In genomic region chrX:15607067-15607466, GRCh38 we compare ENCODE assay signal across 25 cellular contexts. TPM values are rescaled to one million over a fixed set of nuclear protein-coding genes. Genes with fewer than 3 reads are reported as not detected.
"Had no signal": no experiment of that assay in that cellular context is flagged by ENCODE, and none has a peak within 500 bp of the region (broad histone marks: within the 10 kb centered on the region; RNA-seq: fewer than 3 reads in every experiment).

No MANE protein-coding gene starts in this region.

- H3K9me3 ChIP-seq: spleen, thoracic aorta, upper lobe of right lung had no signal

- DNase-seq: activated B cell treated with CpG ODN at 0.5 μM for 24 hours; activated CD4-positive, alpha-beta T cell treated with anti-CD3 and anti-CD28 coated beads for 36 hours; activated CD4-positive, alpha-beta T cell treated with anti-CD3 and anti-CD28 coated beads, Interleukin-2, amount 50 U/mL, for 4 hours; activated CD8-positive, alpha-beta memory T cell treated with anti-CD3 and anti-CD28 coated beads for 24 hours; activated CD8-positive, alpha-beta memory T cell treated with anti-CD3 and anti-CD28 coated beads, Interleukin-2, amount 50 U/mL, for 4 hours; activated T-cell treated with anti-CD3 and anti-CD28 coated beads, Interleukin-2, amount 50 U/mL, for 24 hours; aorta; central memory CD4-positive, alpha-beta T cell; effector memory CD4-positive, alpha-beta T cell; foreskin melanocyte; islet precursor cell; nucleus accumbens; spleen; stimulated activated CD4-positive, alpha-beta T cell treated with anti-CD3 and anti-CD28 coated beads, Interleukin-4, amount 100 ng/mL, for 1 hour; stimulated activated naive CD4-positive, alpha-beta T cell; T1000; upper lobe of right lung had no signal

- H3K36me3 ChIP-seq: spleen, thoracic aorta, upper lobe of right lung had no signal

- H3K4me3 ChIP-seq: spleen, thoracic aorta, upper lobe of right lung had no signal

- H3K4me1 ChIP-seq: parathyroid adenoma, spleen, upper lobe of right lung had no signal

- H3K27me3 ChIP-seq: upper lobe of right lung had no signal

- H3K27ac ChIP-seq: parathyroid adenoma, spleen, thoracic aorta, upper lobe of right lung had no signal

- H3K9ac ChIP-seq: parathyroid adenoma had no signal

- ATAC-seq: activated CD4-positive, alpha-beta T cell treated with anti-CD3 and anti-CD28 coated beads for 36 hours; activated naive CD4-positive, alpha-beta T cell treated with anti-CD3 and anti-CD28 coated beads, Interleukin-2, amount 50 U/mL, for 72 hours; activated T-helper 17 cell treated with anti-CD3 and anti-CD28 coated beads, Interleukin-2, amount 50 U/mL, for 72 hours; left lobe of liver; natural killer cell treated with Interleukin-12 subunit alpha and Interleukin-12 subunit beta and Interleukin-15 and Interleukin-18, amount 100 ng/mL, for 72 hours; upper lobe of right lung had no signal

- H2AFZ ChIP-seq: parathyroid adenoma had no signal

- H3K79me2 ChIP-seq: parathyroid adenoma had no signal

RNA-seq across cellular contexts. Expression of gene ACE2, which starts 6.3 kb away (rescaled TPM):
- total RNA-seq: activated B cell treated with CpG ODN at 0.5 μM for 24 hours; activated CD4-positive, alpha-beta T cell treated with anti-CD3 and anti-CD28 coated beads for 36 hours; dermis microvascular lymphatic vessel endothelial cell; endothelial cell of umbilical vein; natural killer cell treated with Interleukin-12 subunit alpha and Interleukin-12 subunit beta and Interleukin-15 and Interleukin-18, amount 100 ng/mL, for 72 hours; spleen had no signal
- polyA plus RNA-seq: endothelial cell of umbilical vein had no signal

RNA-seq across cellular contexts. Expression of gene CLTRN, which starts 57.5 kb away (rescaled TPM):
- total RNA-seq: aorta; dermis microvascular lymphatic vessel endothelial cell; endothelial cell of umbilical vein; natural killer cell treated with Interleukin-12 subunit alpha and Interleukin-12 subunit beta and Interleukin-15 and Interleukin-18, amount 100 ng/mL, for 72 hours had no signal
- polyA plus RNA-seq: aorta had no signal
